ENCODE assay signal across 1 cellular context in the genomic region with DNA sequence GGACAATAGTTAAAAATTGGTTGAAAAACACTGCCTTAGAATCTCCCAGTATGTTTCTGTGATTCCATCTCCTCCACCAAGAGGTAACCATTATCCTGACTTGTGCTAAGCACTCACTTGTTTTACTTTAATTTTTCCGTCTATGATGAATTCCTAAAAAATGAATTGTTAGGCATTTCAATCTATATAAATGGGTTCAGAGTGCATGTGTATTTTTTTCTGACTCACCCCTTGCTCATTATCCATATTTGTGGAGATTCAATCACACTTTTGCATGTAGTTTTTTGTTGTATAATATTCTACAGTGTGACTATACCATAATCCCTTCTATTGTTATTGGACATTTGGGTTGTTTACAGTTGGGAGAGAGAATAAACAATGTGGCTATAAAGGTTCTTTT.
TF ChIP-seq lines count a peak whose summit lies in the region.

No MANE protein-coding gene starts in this region.

TF ChIP-seq in GM23338, 12 proteins besides CTCF, POLR2A, EP300 and RAD21 (continued from another document):
- TF ChIP-seq EZH2 (IDR thresholded peaks at IDR 0.05; ENCODE audit: low read depth, unreplicated experiment) = no peak
- TF ChIP-seq EZH2phosphoT487 (IDR thresholded peaks at IDR 0.05; ENCODE audit: unreplicated experiment) = no peak
- no peak for TF ChIP-seq POLR2AphosphoS5 (IDR thresholded peaks at IDR 0.05; ENCODE audit: low read depth)
- TF ChIP-seq JUNB (IDR thresholded peaks at IDR 0.05; ENCODE audit: unreplicated experiment) = no peak
- TF ChIP-seq, protein P1, sequence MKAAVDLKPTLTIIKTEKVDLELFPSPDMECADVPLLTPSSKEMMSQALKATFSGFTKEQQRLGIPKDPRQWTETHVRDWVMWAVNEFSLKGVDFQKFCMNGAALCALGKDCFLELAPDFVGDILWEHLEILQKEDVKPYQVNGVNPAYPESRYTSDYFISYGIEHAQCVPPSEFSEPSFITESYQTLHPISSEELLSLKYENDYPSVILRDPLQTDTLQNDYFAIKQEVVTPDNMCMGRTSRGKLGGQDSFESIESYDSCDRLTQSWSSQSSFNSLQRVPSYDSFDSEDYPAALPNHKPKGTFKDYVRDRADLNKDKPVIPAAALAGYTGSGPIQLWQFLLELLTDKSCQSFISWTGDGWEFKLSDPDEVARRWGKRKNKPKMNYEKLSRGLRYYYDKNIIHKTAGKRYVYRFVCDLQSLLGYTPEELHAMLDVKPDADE (IDR thresholded peaks at IDR 0.05) = no peak
- TF ChIP-seq, protein P2, sequence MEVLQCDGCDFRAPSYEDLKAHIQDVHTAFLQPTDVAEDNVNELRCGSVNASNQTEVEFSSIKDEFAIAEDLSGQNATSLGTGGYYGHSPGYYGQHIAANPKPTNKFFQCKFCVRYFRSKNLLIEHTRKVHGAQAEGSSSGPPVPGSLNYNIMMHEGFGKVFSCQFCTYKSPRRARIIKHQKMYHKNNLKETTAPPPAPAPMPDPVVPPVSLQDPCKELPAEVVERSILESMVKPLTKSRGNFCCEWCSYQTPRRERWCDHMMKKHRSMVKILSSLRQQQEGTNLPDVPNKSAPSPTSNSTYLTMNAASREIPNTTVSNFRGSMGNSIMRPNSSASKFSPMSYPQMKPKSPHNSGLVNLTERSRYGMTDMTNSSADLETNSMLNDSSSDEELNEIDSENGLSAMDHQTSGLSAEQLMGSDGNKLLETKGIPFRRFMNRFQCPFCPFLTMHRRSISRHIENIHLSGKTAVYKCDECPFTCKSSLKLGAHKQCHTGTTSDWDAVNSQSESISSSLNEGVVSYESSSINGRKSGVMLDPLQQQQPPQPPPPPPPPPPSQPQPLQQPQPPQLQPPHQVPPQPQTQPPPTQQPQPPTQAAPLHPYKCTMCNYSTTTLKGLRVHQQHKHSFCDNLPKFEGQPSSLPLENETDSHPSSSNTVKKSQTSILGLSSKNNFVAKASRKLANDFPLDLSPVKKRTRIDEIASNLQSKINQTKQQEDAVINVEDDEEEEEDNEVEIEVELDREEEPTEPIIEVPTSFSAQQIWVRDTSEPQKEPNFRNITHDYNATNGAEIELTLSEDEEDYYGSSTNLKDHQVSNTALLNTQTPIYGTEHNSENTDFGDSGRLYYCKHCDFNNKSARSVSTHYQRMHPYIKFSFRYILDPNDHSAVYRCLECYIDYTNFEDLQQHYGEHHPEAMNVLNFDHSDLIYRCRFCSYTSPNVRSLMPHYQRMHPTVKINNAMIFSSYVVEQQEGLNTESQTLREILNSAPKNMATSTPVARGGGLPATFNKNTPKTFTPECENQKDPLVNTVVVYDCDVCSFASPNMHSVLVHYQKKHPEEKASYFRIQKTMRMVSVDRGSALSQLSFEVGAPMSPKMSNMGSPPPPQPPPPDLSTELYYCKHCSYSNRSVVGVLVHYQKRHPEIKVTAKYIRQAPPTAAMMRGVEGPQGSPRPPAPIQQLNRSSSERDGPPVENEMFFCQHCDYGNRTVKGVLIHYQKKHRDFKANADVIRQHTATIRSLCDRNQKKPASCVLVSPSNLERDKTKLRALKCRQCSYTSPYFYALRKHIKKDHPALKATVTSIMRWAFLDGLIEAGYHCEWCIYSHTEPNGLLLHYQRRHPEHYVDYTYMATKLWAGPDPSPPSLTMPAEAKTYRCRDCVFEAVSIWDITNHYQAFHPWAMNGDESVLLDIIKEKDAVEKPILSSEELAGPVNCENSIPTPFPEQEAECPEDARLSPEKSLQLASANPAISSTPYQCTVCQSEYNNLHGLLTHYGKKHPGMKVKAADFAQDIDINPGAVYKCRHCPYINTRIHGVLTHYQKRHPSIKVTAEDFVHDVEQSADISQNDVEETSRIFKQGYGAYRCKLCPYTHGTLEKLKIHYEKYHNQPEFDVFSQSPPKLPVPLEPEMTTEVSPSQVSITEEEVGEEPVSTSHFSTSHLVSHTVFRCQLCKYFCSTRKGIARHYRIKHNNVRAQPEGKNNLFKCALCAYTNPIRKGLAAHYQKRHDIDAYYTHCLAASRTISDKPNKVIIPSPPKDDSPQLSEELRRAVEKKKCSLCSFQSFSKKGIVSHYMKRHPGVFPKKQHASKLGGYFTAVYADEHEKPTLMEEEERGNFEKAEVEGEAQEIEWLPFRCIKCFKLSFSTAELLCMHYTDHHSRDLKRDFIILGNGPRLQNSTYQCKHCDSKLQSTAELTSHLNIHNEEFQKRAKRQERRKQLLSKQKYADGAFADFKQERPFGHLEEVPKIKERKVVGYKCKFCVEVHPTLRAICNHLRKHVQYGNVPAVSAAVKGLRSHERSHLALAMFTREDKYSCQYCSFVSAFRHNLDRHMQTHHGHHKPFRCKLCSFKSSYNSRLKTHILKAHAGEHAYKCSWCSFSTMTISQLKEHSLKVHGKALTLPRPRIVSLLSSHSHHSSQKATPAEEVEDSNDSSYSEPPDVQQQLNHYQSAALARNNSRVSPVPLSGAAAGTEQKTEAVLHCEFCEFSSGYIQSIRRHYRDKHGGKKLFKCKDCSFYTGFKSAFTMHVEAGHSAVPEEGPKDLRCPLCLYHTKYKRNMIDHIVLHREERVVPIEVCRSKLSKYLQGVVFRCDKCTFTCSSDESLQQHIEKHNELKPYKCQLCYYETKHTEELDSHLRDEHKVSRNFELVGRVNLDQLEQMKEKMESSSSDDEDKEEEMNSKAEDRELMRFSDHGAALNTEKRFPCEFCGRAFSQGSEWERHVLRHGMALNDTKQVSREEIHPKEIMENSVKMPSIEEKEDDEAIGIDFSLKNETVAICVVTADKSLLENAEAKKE (CRISPR knock-in tag; IDR thresholded peaks at IDR 0.05) = no peak
- no peak for TF ChIP-seq CREB1 (CRISPR knock-in tag; IDR thresholded peaks at IDR 0.05; ENCODE audit: low read depth)
- TF ChIP-seq NANOG (IDR thresholded peaks at IDR 0.05; ENCODE audit: borderline replicate concordance) = no peak
TF ChIP-seq in GM23338: peak in this region for 0.
